In the genomic region with DNA sequence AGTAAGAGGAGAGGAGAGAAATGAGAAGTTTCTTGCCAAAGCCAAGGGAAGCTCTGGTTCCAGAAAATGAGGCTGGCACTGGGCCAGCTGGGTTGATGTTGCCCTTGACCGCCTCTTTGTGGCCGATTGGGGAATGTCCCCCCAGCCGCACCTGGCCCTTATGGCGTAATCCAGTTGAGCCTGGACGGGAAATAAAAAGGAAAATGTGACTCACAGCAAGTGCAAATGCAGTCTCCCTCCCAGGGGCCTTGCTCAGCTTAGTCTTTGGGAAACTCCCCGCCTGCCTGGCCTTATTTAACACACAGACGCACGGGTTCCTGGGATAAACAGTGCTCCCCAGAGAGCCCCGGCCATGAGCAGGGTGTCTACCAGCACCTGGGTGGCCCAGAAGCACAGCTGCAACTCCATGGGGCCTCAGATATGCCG, we compare ENCODE assay signal across 8 cellular contexts.
DNase-seq lines count a peak whose midpoint lies in the region; ATAC-seq, FAIRE-seq and TF ChIP-seq lines count a peak whose summit lies in the region.

No MANE protein-coding gene starts in this region.

- no peak for TF ChIP-seq CTCF in activated CD8-positive, alpha-beta T cell treated with anti-CD3 and anti-CD28 coated beads for 36 hours (IDR thresholded peaks at IDR 0.05)
- peak; percentile 85 for TF ChIP-seq CTCF in RWPE2 (IDR thresholded peaks at IDR 0.05; ENCODE audit: poor library complexity, severe bottlenecking)
- TF ChIP-seq CTCF in testis (IDR thresholded peaks at IDR 0.05): peak; percentile 50 to 58 (median 56)

- H3K27ac Mint-ChIP-seq in activated CD8-positive, alpha-beta T cell treated with anti-CD3 and anti-CD28 coated beads for 36 hours: peak overlapping the region; percentile 69
- H3K27ac Mint-ChIP-seq in activated CD8-positive, alpha-beta T cell treated with anti-CD3 and anti-CD28 coated beads, Interleukin-2, amount 10 ng/mL, durations not matched to agents 7 days and 5 days: no peak overlapping the region

- no peaks in the 10 kb centered on the region for H3K36me3 Mint-ChIP-seq in activated CD8-positive, alpha-beta T cell treated with anti-CD3 and anti-CD28 coated beads for 36 hours (ENCODE audit: low read depth)
- no peaks in the 10 kb centered on the region for H3K36me3 Mint-ChIP-seq in activated CD8-positive, alpha-beta T cell treated with anti-CD3 and anti-CD28 coated beads, Interleukin-2, amount 10 ng/mL, durations not matched to agents 7 days and 5 days (ENCODE audit: low read depth)

- intact Hi-C loops in activated CD8-positive, alpha-beta T cell treated with anti-CD3 and anti-CD28 coated beads for 36 hours (cut with micrococcal nuclease): no loop called here
- intact Hi-C loops in testis (cut with DNase I; ENCODE audit: low total_unique reads): no loop called here

- peak; percentile 35 for FAIRE-seq in endometrium (lab: Jason Lieb, UNC)

- H3K27me3 ChIP-seq in RWPE2 (ENCODE audit: insufficient read depth, poor library complexity, severe bottlenecking) (no peaks in the 10 kb centered on the region), testis (no peaks in the 10 kb centered on the region)

- no peak overlapping the region for H3K4me3 Mint-ChIP-seq in activated CD8-positive, alpha-beta T cell treated with anti-CD3 and anti-CD28 coated beads for 36 hours
- H3K4me3 Mint-ChIP-seq in activated CD8-positive, alpha-beta T cell treated with anti-CD3 and anti-CD28 coated beads, Interleukin-2, amount 10 ng/mL, durations not matched to agents 7 days and 5 days: no peak overlapping the region

- DNase-seq in activated CD8-positive, alpha-beta T cell treated with anti-CD3 and anti-CD28 coated beads for 36 hours: peak; percentile 69
- DNase-seq in activated CD8-positive, alpha-beta T cell treated with anti-CD3 and anti-CD28 coated beads, Interleukin-2, amount 10 ng/mL, durations not matched to agents 7 days and 5 days: no peak
- peak; percentile 75 for DNase-seq in HPDE6-E6E7 (ENCODE audit: extremely low spot score)
- peak; percentile 90 for DNase-seq in RWPE2 (ENCODE audit: low spot score)
- DNase-seq in mesenteric fat pad (ENCODE audit: low spot score): peak; percentile 95
- DNase-seq in testis: peak; percentile 93

- H3K9me3 ChIP-seq in RWPE2 (ENCODE audit: severe bottlenecking) (no peaks in the 10 kb centered on the region), testis (no peaks in the 10 kb centered on the region)

- ATAC-seq in activated CD8-positive, alpha-beta T cell treated with anti-CD3 and anti-CD28 coated beads for 36 hours: peak; percentile 72
- no peak for ATAC-seq in activated CD8-positive, alpha-beta T cell treated with anti-CD3 and anti-CD28 coated beads, Interleukin-2, amount 10 ng/mL, durations not matched to agents 7 days and 5 days
- ATAC-seq in GM21526 (IDR thresholded peaks at IDR 0.05; ENCODE audit: low FRiP score, unreplicated experiment) (peak; percentile 83), RWPE2 (ENCODE audit: low read depth) (peak; percentile 83)

- H3K4me1 Mint-ChIP-seq in activated CD8-positive, alpha-beta T cell treated with anti-CD3 and anti-CD28 coated beads for 36 hours (ENCODE audit: low read depth): peaks cover 6% of the 10 kb centered on the region
- H3K4me1 Mint-ChIP-seq in activated CD8-positive, alpha-beta T cell treated with anti-CD3 and anti-CD28 coated beads, Interleukin-2, amount 10 ng/mL, durations not matched to agents 7 days and 5 days (ENCODE audit: low read depth): no peaks in the 10 kb centered on the region

- H3K27ac ChIP-seq in RWPE2 (ENCODE audit: poor library complexity, severe bottlenecking): peak overlapping the region; percentile 95
- H3K27ac ChIP-seq in testis: peak overlapping the region; percentile 51 to 87

- H3K4me3 ChIP-seq in RWPE2 (ENCODE audit: severe bottlenecking) (no peak overlapping the region), testis (no peak overlapping the region)

- POLR2A ChIA-PET in activated CD8-positive, alpha-beta T cell treated with anti-CD3 and anti-CD28 coated beads for 36 hours (lab: Charles Lee): no interaction called here
- POLR2A ChIA-PET in activated CD8-positive, alpha-beta T cell treated with anti-CD3 and anti-CD28 coated beads, Interleukin-2, amount 10 ng/mL, durations not matched to agents 7 days and 5 days (lab: Charles Lee): interaction anchor here (0.6 kb wide), 1 partner anchor 461 kb away, joined by 3 read pairs; no protein-coding TSS in a partner anchor

- CTCF ChIA-PET in activated CD8-positive, alpha-beta T cell treated with anti-CD3 and anti-CD28 coated beads for 36 hours (lab: Charles Lee): interaction anchor here (1.1 kb wide), 1 partner anchor 20 kb away, joined by 3 read pairs; no protein-coding TSS in a partner anchor
- CTCF ChIA-PET in activated CD8-positive, alpha-beta T cell treated with anti-CD3 and anti-CD28 coated beads, Interleukin-2, amount 10 ng/mL, durations not matched to agents 7 days and 5 days (lab: Charles Lee): no interaction called here

- peaks cover 17% of the 10 kb centered on the region for H3K36me3 ChIP-seq in RWPE2 (ENCODE audit: low read depth)
- H3K36me3 ChIP-seq in testis (ENCODE audit: low read depth, missing control alignments): no peaks in the 10 kb centered on the region

- H3K27me3 Mint-ChIP-seq in activated CD8-positive, alpha-beta T cell treated with anti-CD3 and anti-CD28 coated beads for 36 hours: peaks cover 17% of the 10 kb centered on the region
- peaks cover 5% of the 10 kb centered on the region for H3K27me3 Mint-ChIP-seq in activated CD8-positive, alpha-beta T cell treated with anti-CD3 and anti-CD28 coated beads, Interleukin-2, amount 10 ng/mL, durations not matched to agents 7 days and 5 days (ENCODE audit: low read depth)

- TF ChIP-seq POLR2A in testis (IDR thresholded peaks at IDR 0.05): no peak

- H3K4me1 ChIP-seq in RWPE2 (ENCODE audit: insufficient read depth, poor library complexity, severe bottlenecking) (peaks cover 17% of the 10 kb centered on the region), testis (peaks cover 40% of the 10 kb centered on the region)

- no peaks in the 10 kb centered on the region for H3K9me3 Mint-ChIP-seq in activated CD8-positive, alpha-beta T cell treated with anti-CD3 and anti-CD28 coated beads for 36 hours
- no peaks in the 10 kb centered on the region for H3K9me3 Mint-ChIP-seq in activated CD8-positive, alpha-beta T cell treated with anti-CD3 and anti-CD28 coated beads, Interleukin-2, amount 10 ng/mL, durations not matched to agents 7 days and 5 days (ENCODE audit: insufficient read depth)

- WGBS in testis, 2 donors: 17 to 40% methylated on average over 8 to 10 of the region's 10 CpGs
